ENCODE assay signal across 11 cellular contexts in genomic region chr6:122401104-122401503, GRCh38. TPM values are rescaled to one million over a fixed set of nuclear protein-coding genes. Genes with fewer than 3 reads are reported as not detected.
DNase-seq lines count a peak whose midpoint lies in the region; ATAC-seq, FAIRE-seq and TF ChIP-seq lines count a peak whose summit lies in the region.
"Had no signal": no experiment of that assay in that cellular context is flagged by ENCODE, and none has a peak within 500 bp of the region (broad histone marks: within the 10 kb centered on the region; RNA-seq: fewer than 3 reads in every experiment).

No MANE protein-coding gene starts in this region.

- peak overlapping the region; percentile 100 for H3K9ac ChIP-seq in astrocyte (ENCODE audit: low read length)

- CTCF ChIA-PET in RWPE1 (lab: Yijun Ruan, JAX), result interaction anchor here (0.7 kb wide), 1 partner anchor 400 kb away, joined by 4 read pairs; no protein-coding TSS in a partner anchor

- no peaks in the 10 kb centered on the region for H3K9me3 Mint-ChIP-seq in CD4-positive, CD25-positive, alpha-beta regulatory T cell
- H3K9me3 Mint-ChIP-seq in HFFc6 (no peaks in the 10 kb centered on the region), astrocyte (ENCODE audit: unreplicated experiment) (no peaks in the 10 kb centered on the region)

- no peak for ATAC-seq in CD4-positive, CD25-positive, alpha-beta regulatory T cell (ENCODE audit: low read depth in 2 of 2)

- H3K27ac ChIP-seq in CD4-positive, CD25-positive, alpha-beta regulatory T cell (ENCODE audit: insufficient read depth, low read length, poor library complexity, severe bottlenecking), result no peak overlapping the region
- H3K27ac ChIP-seq in astrocyte (ENCODE audit: low read depth, low read length), result no peak overlapping the region
- H3K27ac ChIP-seq in muscle layer of duodenum (ENCODE audit: low read length), result no peak overlapping the region
- H3K27ac ChIP-seq in RWPE1, result no peak overlapping the region

- peaks cover 35% of the 10 kb centered on the region for H4K20me1 ChIP-seq in astrocyte (ENCODE audit: insufficient read depth, low read length)

- H3K4me3 ChIP-seq in CD4-positive, CD25-positive, alpha-beta regulatory T cell (ENCODE audit: low read depth, low read length), result peak overlapping the region; percentile 87
- H3K4me3 ChIP-seq in astrocyte (ENCODE audit: insufficient read depth, low read depth, low read length) (peak overlapping the region; percentile 14), muscle layer of duodenum (ENCODE audit: low read depth in 1 of 2, low read length in 2 of 2) (peak overlapping the region; percentile 71 to 97), H7 (ENCODE audit: insufficient read depth, low read depth, low read length) (no peak overlapping the region)

- H3K9me3 ChIP-seq in CD4-positive, CD25-positive, alpha-beta regulatory T cell (ENCODE audit: control insufficient read depth in 2 of 2, low read length in 2 of 2), result no peaks in the 10 kb centered on the region
- no peaks in the 10 kb centered on the region for H3K9me3 ChIP-seq in astrocyte (ENCODE audit: insufficient read depth, low read depth, low read length)
- H3K9me3 ChIP-seq in muscle layer of duodenum (ENCODE audit: control insufficient read depth in 1 of 2, low read length in 2 of 2), result no peaks in the 10 kb centered on the region

- H3K36me3 Mint-ChIP-seq in CD4-positive, CD25-positive, alpha-beta regulatory T cell, result peaks cover 9% of the 10 kb centered on the region
- H3K36me3 Mint-ChIP-seq in HFFc6 (ENCODE audit: low read depth) (no peaks in the 10 kb centered on the region), astrocyte (ENCODE audit: low read depth, unreplicated experiment) (no peaks in the 10 kb centered on the region)

- no peak for FAIRE-seq in astrocyte (lab: Jason Lieb, UNC)

- DNase-seq in CD4-positive, CD25-positive, alpha-beta regulatory T cell, result no peak
- DNase-seq in HFFc6 (no peak), astrocyte (ENCODE audit: low read depth) (no peak), H7 (no peak), NCI-H1436 treated with DMSO at 0.1 percent for 48 hours (lab: John Stamatoyannopoulos, UW) (no peak), NCI-H69 (lab: John Stamatoyannopoulos, UW) (no peak), RWPE1 (ENCODE audit: low spot score) (no peak)
- DNase-seq: activated CD4-positive, alpha-beta T cell treated with anti-CD3 and anti-CD28 coated beads, Interleukin-2, amount 50 U/mL, for 1 hour; effector memory CD4-positive, alpha-beta T cell; NCI-H510A treated with DMSO at 0.1 percent for 48 hours had no signal

- H3K4me2 ChIP-seq in astrocyte (ENCODE audit: low read length), result peak overlapping the region; percentile 83

- TF ChIP-seq CTCF in HFFc6 (IDR thresholded peaks at IDR 0.05), result no peak
- no peak for TF ChIP-seq CTCF in astrocyte (IDR thresholded peaks at IDR 0.05; ENCODE audit: insufficient read depth, low read depth, low read length)
- TF ChIP-seq CTCF in RWPE1 (conservative IDR thresholded peaks at IDR 0.05; ENCODE audit: low read depth), result no peak

- peaks cover 23 to 52% (median 26%) of the 10 kb centered on the region in 4 donors for H3K4me1 Mint-ChIP-seq in CD4-positive, CD25-positive, alpha-beta regulatory T cell
- H3K4me1 Mint-ChIP-seq in HFFc6 (ENCODE audit: low read depth), result peaks cover 29% of the 10 kb centered on the region
- H3K4me1 Mint-ChIP-seq in astrocyte (ENCODE audit: low read depth, unreplicated experiment), result peaks cover 3% of the 10 kb centered on the region

- no peak overlapping the region for H2AFZ ChIP-seq in astrocyte (ENCODE audit: low read depth, low read length)

- H3K27me3 Mint-ChIP-seq in CD4-positive, CD25-positive, alpha-beta regulatory T cell, result no peaks in the 10 kb centered on the region
- H3K27me3 Mint-ChIP-seq in HFFc6 (ENCODE audit: insufficient read depth) (0 out of 2 replicates have a peak, but pooled peaks cover 2% of the 10 kb centered on the region), astrocyte (ENCODE audit: low read depth, unreplicated experiment) (no peaks in the 10 kb centered on the region)

- peaks cover 25% of the 10 kb centered on the region for H3K4me1 ChIP-seq in CD4-positive, CD25-positive, alpha-beta regulatory T cell (ENCODE audit: control insufficient read depth, insufficient read depth, low read length, poor library complexity, severe bottlenecking)
- H3K4me1 ChIP-seq in astrocyte (ENCODE audit: insufficient read depth, low read length) (peaks cover 15% of the 10 kb centered on the region), muscle layer of duodenum (ENCODE audit: control insufficient read depth in 1 of 2, insufficient read depth in 2 of 2, low read length in 2 of 2) (peaks cover 11 to 17% of the 10 kb centered on the region in 2 donors)

- H3K27ac Mint-ChIP-seq in CD4-positive, CD25-positive, alpha-beta regulatory T cell, result peak overlapping the region in 2 of 3 donors; percentile 29 to 97
- H3K27ac Mint-ChIP-seq in HFFc6 (no peak overlapping the region), astrocyte (ENCODE audit: unreplicated experiment) (no peak overlapping the region)

- H3K4me3 Mint-ChIP-seq in CD4-positive, CD25-positive, alpha-beta regulatory T cell, result peak overlapping the region; percentile 96 to 99 (median 98)
- peak overlapping the region; percentile 97 for H3K4me3 Mint-ChIP-seq in HFFc6
- H3K4me3 Mint-ChIP-seq in astrocyte (ENCODE audit: unreplicated experiment), result peak overlapping the region; percentile 99

- peaks cover 66% of the 10 kb centered on the region for H3K79me2 ChIP-seq in astrocyte (ENCODE audit: insufficient read depth, low read length)

- H3K36me3 ChIP-seq in CD4-positive, CD25-positive, alpha-beta regulatory T cell (ENCODE audit: control insufficient read depth, insufficient read depth, low read length), result no peaks in the 10 kb centered on the region
- no peaks in the 10 kb centered on the region for H3K36me3 ChIP-seq in astrocyte (ENCODE audit: insufficient read depth, low read length)
- H3K36me3 ChIP-seq in muscle layer of duodenum (ENCODE audit: control insufficient read depth in 1 of 2, insufficient read depth in 2 of 2, low read length in 2 of 2), result no peaks in the 10 kb centered on the region
- no peaks in the 10 kb centered on the region; the same call in 1 of the 2 replicates for H3K36me3 ChIP-seq in H7 (replicated peaks; ENCODE audit: control insufficient read depth, insufficient read depth, low read length)

- H3K27me3 ChIP-seq in CD4-positive, CD25-positive, alpha-beta regulatory T cell (ENCODE audit: control insufficient read depth, insufficient read depth, low read length), result no peaks in the 10 kb centered on the region
- H3K27me3 ChIP-seq in astrocyte (ENCODE audit: insufficient read depth, low read length), result no peaks in the 10 kb centered on the region
- no peaks in the 10 kb centered on the region for H3K27me3 ChIP-seq in muscle layer of duodenum (ENCODE audit: low read depth, low read length)
- H3K27me3 ChIP-seq in H7 (ENCODE audit: control insufficient read depth, insufficient read depth, low read length), result peaks cover 26% of the 10 kb centered on the region

- POLR2A ChIA-PET in RWPE1 (lab: Yijun Ruan, JAX; ENCODE audit: low non-redundant PET), result no interaction called here

RNA-seq across cellular contexts. Expression of gene HSF2, which starts 1.7 kb away (rescaled TPM):
- 18.5 TPM for total RNA-seq in CD4-positive, CD25-positive, alpha-beta regulatory T cell
- 10 to 100 TPM; 12.5 to 24.6 (median 19.7) TPM for polyA plus RNA-seq in CD4-positive, CD25-positive, alpha-beta regulatory T cell
- total RNA-seq in HFFc6 (2021; fragmentation: NEBNext Ultra II Directional; extraction: Animal tissue kit (Norgen Biotek cat#: 25700)), result 10 to 100 TPM in 2 of 6 experiments, 1 to 10 TPM in 4; 7.0 to 10.9 (median 9.2) TPM
- 9.2 and 9.3 TPM in 2 replicates for total RNA-seq in astrocyte
- 31.6 and 40.5 TPM in 2 replicates for total RNA-seq in H7 (2014; rRNA removed; shearing (Covaris generic))

Comparison
In these comparisons a context has a peak if more than half of its experiments do, and no peak if none do; other contexts are left out.
1. H3K27ac Mint-ChIP-seq: peak in CD4-positive, CD25-positive, alpha-beta regulatory T cell (2 of 3); none in HFFc6 (single experiment) and astrocyte (single experiment).
2. Peak in every context shown above with its lines, with median percentiles within 50 percentile points of each other: H3K4me3 Mint-ChIP-seq.